Comparison of ENCODE assay signal across 25 cellular contexts in genomic region chr1:41281367-41281766, GRCh38.
"Had no signal": no experiment of that assay in that cellular context is flagged by ENCODE, and none has a peak within 500 bp of the region (broad histone marks: within the 10 kb centered on the region; RNA-seq: fewer than 3 reads in every experiment).

No MANE protein-coding gene starts in this region.

- ATAC-seq: left lobe of liver; naive thymus-derived CD8-positive, alpha-beta T cell; pancreas; sciatic nerve; stimulated activated naive CD8-positive, alpha-beta T cell treated with anti-CD3 and anti-CD28 coated beads, Interleukin-15, amount 100 ng/mL, for 72 hours had no signal

- H3K9me3 Mint-ChIP-seq: immature natural killer cell; naive thymus-derived CD8-positive, alpha-beta T cell; nephron progenitor cell; stimulated activated naive CD8-positive, alpha-beta T cell treated with anti-CD3 and anti-CD28 coated beads, Interleukin-15, amount 100 ng/mL, for 72 hours had no signal

- H3K4me3 Mint-ChIP-seq: immature natural killer cell; naive thymus-derived CD8-positive, alpha-beta T cell; nephron progenitor cell; stimulated activated naive CD8-positive, alpha-beta T cell treated with anti-CD3 and anti-CD28 coated beads, Interleukin-15, amount 100 ng/mL, for 72 hours had no signal

- H3K27ac Mint-ChIP-seq: immature natural killer cell; naive thymus-derived CD8-positive, alpha-beta T cell; nephron progenitor cell; stimulated activated naive CD8-positive, alpha-beta T cell treated with anti-CD3 and anti-CD28 coated beads, Interleukin-15, amount 100 ng/mL, for 72 hours had no signal

- H3K36me3 ChIP-seq: pancreas, right atrium auricular region, suprapubic skin, thyroid gland, upper lobe of left lung had no signal

- H3K36me3 Mint-ChIP-seq: immature natural killer cell; naive thymus-derived CD8-positive, alpha-beta T cell had no signal

- H3K4me3 ChIP-seq: coronary artery, pancreas, right atrium auricular region, smooth muscle cell, suprapubic skin, thyroid gland, upper lobe of left lung had no signal

- H3K27me3 ChIP-seq: pancreas, right atrium auricular region, suprapubic skin, thyroid gland, upper lobe of left lung had no signal

- H3K9me3 ChIP-seq: pancreas, right atrium auricular region, suprapubic skin, thyroid gland, upper lobe of left lung had no signal

- DNase-seq: dermis blood vessel endothelial cell; effector memory CD4-positive, alpha-beta T cell; erythroblast; immature natural killer cell; mammary epithelial cell; mesendoderm; midbrain; naive thymus-derived CD8-positive, alpha-beta T cell; nephron progenitor cell; nucleus accumbens; pancreas; stimulated activated CD4-positive, alpha-beta T cell treated with anti-CD3 and anti-CD28 coated beads, Interleukin-12 subunit alpha, Interleukin-12 subunit beta, amount 100 ng/mL, for 4 hours; stimulated activated CD4-positive, alpha-beta T cell treated with anti-CD3 and anti-CD28 coated beads, Interleukin-1b, Interleukin-23, amount 100 ng/mL, for 48 hours; stimulated activated CD4-positive, alpha-beta T cell treated with anti-CD3 and anti-CD28 coated beads, Interleukin-4, amount 100 ng/mL, for 1 hour; stimulated activated CD8-positive, alpha-beta memory T cell treated with anti-CD3 and anti-CD28 coated beads, Interleukin-4, amount 100 ng/mL, for 48 hours; stimulated activated naive CD4-positive, alpha-beta T cell; stimulated activated naive CD8-positive, alpha-beta T cell treated with anti-CD3 and anti-CD28 coated beads, Interleukin-15, amount 100 ng/mL, for 72 hours had no signal

- H3K27ac ChIP-seq: coronary artery, pancreas, right atrium auricular region, suprapubic skin, thyroid gland, upper lobe of left lung had no signal

- H3K4me2 ChIP-seq: smooth muscle cell had no signal

- H3K4me1 ChIP-seq: pancreas had no signal
